Comparison of ENCODE assay signal across 17 cellular contexts in genomic region chr22:36084717-36085116, GRCh38. TPM values are rescaled to one million over a fixed set of nuclear protein-coding genes. Genes with fewer than 3 reads are reported as not detected.
DNase-seq lines count a peak whose midpoint lies in the region; ATAC-seq, FAIRE-seq and TF ChIP-seq lines count a peak whose summit lies in the region.
"Had no signal": no experiment of that assay in that cellular context is flagged by ENCODE, and none has a peak within 500 bp of the region (broad histone marks: within the 10 kb centered on the region; RNA-seq: fewer than 3 reads in every experiment).

No MANE protein-coding gene starts in this region.

- H3K4me3 Mint-ChIP-seq in CD8-positive, alpha-beta memory T cell: no peak overlapping the region
- H3K4me3 Mint-ChIP-seq: CD4-positive, CD25-positive, alpha-beta regulatory T cell; H9 had no signal

- H2BK15ac ChIP-seq in IMR-90 (ENCODE audit: low read depth, low read length) (no peak overlapping the region), H1 (ENCODE audit: low read length) (0 out of 2 replicates have a peak overlapping the region, but pooled peaks have one; percentile 18)

- H2BK120ac ChIP-seq in IMR-90 (ENCODE audit: low read depth, low read length): no peak overlapping the region
- H2BK120ac ChIP-seq in H1 (replicated peaks; ENCODE audit: low read depth, low read length): no peak overlapping the region

- ATAC-seq in IMR-90 (ENCODE audit: low read depth): no peak

- in situ Hi-C loops in IMR-90 (cut with MboI; ENCODE audit: low sequenced_read_pairs) (no loop called here), brain microvascular endothelial cell (cut with HindIII; ENCODE audit: low pct_ligation_motif_present, low sequenced_read_pairs) (no loop called here)

- no peak overlapping the region for H3K27ac Mint-ChIP-seq in CD8-positive, alpha-beta memory T cell
- H3K27ac Mint-ChIP-seq: H9 had no signal

- H3K23me2 ChIP-seq in H1 (ENCODE audit: low read depth, low read length): no peaks in the 10 kb centered on the region

- H3K23ac ChIP-seq in IMR-90 (ENCODE audit: low read depth, low read length) (no peak overlapping the region), H1 (ENCODE audit: insufficient read length) (no peak overlapping the region)

- no peaks in the 10 kb centered on the region for H4K20me1 ChIP-seq in IMR-90 (ENCODE audit: insufficient read depth, low read length)
- no peaks in the 10 kb centered on the region for H4K20me1 ChIP-seq in H1 (replicated peaks in 1 of 2; ENCODE audit: control insufficient read depth in 1 of 2, insufficient read depth in 2 of 2, low read length in 2 of 2)
- H4K20me1 ChIP-seq: BLaER1 treated with 17β-estradiol and CSF1 and Interleukin-3, amounts not matched to agents 10 nM and 100 nM had no signal

- H2AFZ ChIP-seq in IMR-90 (replicated peaks; ENCODE audit: low read length, poor library complexity) (peak overlapping the region; percentile 76), H1 (ENCODE audit: low read length) (peak overlapping the region; percentile 81; the same call in 1 of the 2 replicates)
- H2AFZ ChIP-seq: GM23248 had no signal

- H3K4ac ChIP-seq in IMR-90 (ENCODE audit: low read depth, low read length): no peak overlapping the region
- no peak overlapping the region for H3K4ac ChIP-seq in H1 (replicated peaks; ENCODE audit: insufficient read length, low read depth, low read length)

- no peak overlapping the region for H2AK5ac ChIP-seq in IMR-90 (ENCODE audit: low read depth, low read length)
- H2AK5ac ChIP-seq in H1 (ENCODE audit: low read depth, low read length): no peak overlapping the region

- no peak overlapping the region for H2BK5ac ChIP-seq in IMR-90 (ENCODE audit: low read depth, low read length, poor library complexity, severe bottlenecking)
- H2BK5ac ChIP-seq in H1 (ENCODE audit: low read depth, low read length): peak overlapping the region; percentile 52; the same call in 1 of the 2 replicates

- H4K8ac ChIP-seq in IMR-90 (ENCODE audit: low read depth in 2 of 2, low read length in 2 of 2) (no peak overlapping the region), H1 (ENCODE audit: extremely low read depth, insufficient read depth, low read length) (no peak overlapping the region; the same call in 1 of the 2 replicates)

- H3K4me3 ChIP-seq in IMR-90 (ENCODE audit: insufficient read depth, low read depth, low read length) (no peak overlapping the region), H1 (ENCODE audit: extremely low read depth in 1 of 4, insufficient read depth in 2 of 4, low read depth in 3 of 4, low read length in 4 of 4) (no peak overlapping the region), small intestine (ENCODE audit: low read depth in 1 of 2, low read length in 2 of 2) (no peak overlapping the region), brain microvascular endothelial cell (ENCODE audit: low read depth, low read length) (no peak overlapping the region)
- no peak overlapping the region for H3K4me3 ChIP-seq in CD8-positive, alpha-beta memory T cell (ENCODE audit: low read length)
- H3K4me3 ChIP-seq: BLaER1 treated with 17β-estradiol and CSF1 and Interleukin-3, amounts not matched to agents 10 nM and 100 nM; GM23248 had no signal

- peaks cover 2% of the 10 kb centered on the region for H3K4me1 ChIP-seq in IMR-90 (ENCODE audit: control insufficient read depth, insufficient read depth, low read length)
- H3K4me1 ChIP-seq in H1 (replicated peaks in 1 of 4; ENCODE audit: control insufficient read depth in 3 of 4, insufficient read depth in 4 of 4, low read length in 3 of 4): peaks cover 0 to 4% (median 0%) of the 10 kb centered on the region in 4 experiments; a peak in 3 of 7 replicates
- no peaks in the 10 kb centered on the region for H3K4me1 ChIP-seq in small intestine (ENCODE audit: control insufficient read depth in 2 of 2, insufficient read depth in 1 of 2, low read depth in 1 of 2, low read length in 1 of 2)
- H3K4me1 ChIP-seq in CD8-positive, alpha-beta memory T cell (ENCODE audit: insufficient read depth, low read length): no peaks in the 10 kb centered on the region

- H3K9ac ChIP-seq in IMR-90 (ENCODE audit: low read depth, low read length): no peak overlapping the region
- H3K9ac ChIP-seq in H1 (replicated peaks in 1 of 4; ENCODE audit: extremely low read depth in 1 of 4, low read depth in 3 of 4, low read length in 3 of 4): no peak overlapping the region
- H3K9ac ChIP-seq: BLaER1 treated with 17β-estradiol and CSF1 and Interleukin-3, amounts not matched to agents 10 nM and 100 nM; GM23248 had no signal

- intact Hi-C loops in IMR-90 (cut with micrococcal nuclease): no loop called here

- BruUV-seq in IMR-90 (replicated peaks; lab: Mats Ljungman, UMichigan): no TSS peak

- H2BK20ac ChIP-seq in IMR-90 (ENCODE audit: low read depth, low read length) (no peak overlapping the region), H1 (ENCODE audit: low read length) (no peak overlapping the region)

- POLR2A ChIA-PET in IMR-90 (lab: Charles Lee; ENCODE audit: unreplicated experiment) (no interaction called here), H1 (lab: Charles Lee; ENCODE audit: partially characterized antibody) (no interaction called here)
- POLR2A ChIA-PET in CD8-positive, alpha-beta memory T cell (lab: Charles Lee): interaction anchor here (0.7 kb wide), 1 partner anchor 51 kb away, joined by 4 read pairs; no protein-coding TSS in a partner anchor

- no peaks in the 10 kb centered on the region for H3K9me3 Mint-ChIP-seq in CD8-positive, alpha-beta memory T cell
- H3K9me3 Mint-ChIP-seq: CD4-positive, CD25-positive, alpha-beta regulatory T cell; H9 had no signal

- TF ChIP-seq EP300 in H1 (IDR thresholded peaks at IDR 0.05; ENCODE audit: borderline replicate concordance in 1 of 2, low read depth in 2 of 2, low read length in 2 of 2): no peak

- no peak overlapping the region for H3K18ac ChIP-seq in IMR-90 (ENCODE audit: low read depth, low read length)
- no peak overlapping the region for H3K18ac ChIP-seq in H1 (ENCODE audit: extremely low read depth, low read length)

- CTCF ChIA-PET in IMR-90 (lab: Yijun Ruan, JAX) (interaction anchor here (0.9 to 2.1 kb wide), 2 partner anchors 19 to 21 kb away, joined by 3 to 10 read pairs; no protein-coding TSS in a partner anchor), H1 (lab: Charles Lee; ENCODE audit: partially characterized antibody) (interaction anchor here (1.1 to 6.4 kb wide), 3 partner anchors 14 to 48 kb away, joined by 3 to 37 read pairs (median 4); no protein-coding TSS in a partner anchor)
- CTCF ChIA-PET in CD8-positive, alpha-beta memory T cell (lab: Charles Lee): interaction anchor here (1.2 kb wide), 1 partner anchor 19 kb away, joined by 4 read pairs; no protein-coding TSS in a partner anchor

- peaks cover 0 to 3% (median 0%) of the 10 kb centered on the region in 3 donors for H3K4me1 Mint-ChIP-seq in CD8-positive, alpha-beta memory T cell
- H3K4me1 Mint-ChIP-seq: CD4-positive, CD25-positive, alpha-beta regulatory T cell had no signal

- peaks cover 11% of the 10 kb centered on the region; the same call in 1 of the 2 replicates for H3K9me1 ChIP-seq in IMR-90 (ENCODE audit: insufficient read depth, low read length)

- H3K9me3 ChIP-seq in IMR-90 (ENCODE audit: control insufficient read depth, insufficient read depth, low read length) (no peaks in the 10 kb centered on the region), H1 (ENCODE audit: insufficient read depth in 2 of 2, low read depth in 1 of 2, low read length in 1 of 2) (no peaks in the 10 kb centered on the region), small intestine (ENCODE audit: control insufficient read depth, low read depth) (no peaks in the 10 kb centered on the region)
- H3K9me3 ChIP-seq in CD8-positive, alpha-beta memory T cell (ENCODE audit: low read length): no peaks in the 10 kb centered on the region
- H3K9me3 ChIP-seq: BLaER1 treated with 17β-estradiol and CSF1 and Interleukin-3, amounts not matched to agents 10 nM and 100 nM had no signal

- H3K36me3 ChIP-seq in IMR-90 (ENCODE audit: control insufficient read depth, insufficient read depth, low read length) (no peaks in the 10 kb centered on the region), H1 (ENCODE audit: control insufficient read depth in 2 of 4, insufficient read depth in 4 of 4, low read length in 3 of 4) (no peaks in the 10 kb centered on the region), small intestine (ENCODE audit: control insufficient read depth in 2 of 2, insufficient read depth in 2 of 2, low read length in 2 of 2) (no peaks in the 10 kb centered on the region), brain microvascular endothelial cell (replicated peaks) (no peaks in the 10 kb centered on the region)
- no peaks in the 10 kb centered on the region for H3K36me3 ChIP-seq in CD8-positive, alpha-beta memory T cell (ENCODE audit: insufficient read depth, low read length)
- H3K36me3 ChIP-seq: BLaER1 treated with 17β-estradiol and CSF1 and Interleukin-3, amounts not matched to agents 10 nM and 100 nM had no signal

- FAIRE-seq in H1 (lab: Jason Lieb, UNC): no peak
- no peak for FAIRE-seq in small intestine (lab: Jason Lieb, UNC)
- FAIRE-seq: GM12891 had no signal

- no peaks in the 10 kb centered on the region for H3K36me3 Mint-ChIP-seq in CD8-positive, alpha-beta memory T cell
- H3K36me3 Mint-ChIP-seq: CD4-positive, CD25-positive, alpha-beta regulatory T cell had no signal

- TF ChIP-seq RAD21 in IMR-90 (IDR thresholded peaks at IDR 0.05; ENCODE audit: low read length) (no peak), H1 (IDR thresholded peaks at IDR 0.05 in 1 of 2, conservative IDR thresholded peaks at IDR 0.05 in 1 of 2; ENCODE audit: low read depth in 2 of 2, low read length in 2 of 2) (no peak)

- dilution Hi-C loops in IMR-90 (cut with HindIII; ENCODE audit: low sequenced_read_pairs, unreplicated experiment): no loop called here

- H3K27me3 Mint-ChIP-seq in CD8-positive, alpha-beta memory T cell: peaks cover 0 to 4% of the 10 kb centered on the region in 2 donors
- H3K27me3 Mint-ChIP-seq: CD4-positive, CD25-positive, alpha-beta regulatory T cell had no signal

- H3K14ac ChIP-seq in IMR-90 (replicated peaks; ENCODE audit: low read depth, low read length) (no peak overlapping the region), H1 (ENCODE audit: insufficient read length) (no peak overlapping the region)

- H2BK12ac ChIP-seq in H1 (ENCODE audit: low read depth, low read length): peak overlapping the region; percentile 50; the same call in 1 of the 2 replicates

- H3K27ac ChIP-seq in IMR-90 (ENCODE audit: insufficient read depth, low read length) (no peak overlapping the region), H1 (ENCODE audit: low read depth, low read length) (no peak overlapping the region), small intestine (ENCODE audit: low read depth in 1 of 2, low read length in 1 of 2) (no peak overlapping the region), brain microvascular endothelial cell (no peak overlapping the region)
- no peak overlapping the region for H3K27ac ChIP-seq in CD8-positive, alpha-beta memory T cell (ENCODE audit: low read depth, low read length)
- H3K27ac ChIP-seq: GM23248 had no signal

- H3K79me1 ChIP-seq in IMR-90 (ENCODE audit: low read depth in 1 of 2, low read length in 2 of 2) (no peaks in the 10 kb centered on the region), H1 (ENCODE audit: low read depth, low read length) (no peaks in the 10 kb centered on the region)

- no peak for TF ChIP-seq POLR2A in IMR-90 (IDR thresholded peaks at IDR 0.05; ENCODE audit: low read depth, low read length)
- no peak for TF ChIP-seq POLR2A in H1 (IDR thresholded peaks at IDR 0.05; ENCODE audit: control extremely low read depth in 1 of 2, low read depth in 2 of 2, low read length in 2 of 2)

- H3K4me2 ChIP-seq in IMR-90 (ENCODE audit: low read depth, low read length) (no peak overlapping the region), H1 (ENCODE audit: insufficient read depth in 1 of 2, low read depth in 2 of 2, low read length in 2 of 2) (peak overlapping the region in 1 of 2 experiments; percentile 17; a peak in 1 of 4 replicates)

- H4K91ac ChIP-seq in IMR-90 (ENCODE audit: insufficient read depth, low read depth, low read length): no peak overlapping the region
- H4K91ac ChIP-seq in H1 (replicated peaks; ENCODE audit: insufficient read length, low read length): no peak overlapping the region

- H3K27me3 ChIP-seq in IMR-90 (ENCODE audit: control insufficient read depth, insufficient read depth, low read length): no peaks in the 10 kb centered on the region
- H3K27me3 ChIP-seq in H1 (replicated peaks in 1 of 4; ENCODE audit: control insufficient read depth in 3 of 4, extremely low read depth in 1 of 4, insufficient read depth in 3 of 4, low read length in 3 of 4): no peaks in the 10 kb centered on the region
- no peaks in the 10 kb centered on the region for H3K27me3 ChIP-seq in small intestine (ENCODE audit: control insufficient read depth in 2 of 2, insufficient read depth in 2 of 2, low read length in 2 of 2)
- no peaks in the 10 kb centered on the region for H3K27me3 ChIP-seq in brain microvascular endothelial cell (replicated peaks)
- no peaks in the 10 kb centered on the region for H3K27me3 ChIP-seq in CD8-positive, alpha-beta memory T cell (ENCODE audit: insufficient read depth, low read length, poor library complexity, severe bottlenecking)
- H3K27me3 ChIP-seq: BLaER1 treated with 17β-estradiol and CSF1 and Interleukin-3, amounts not matched to agents 10 nM and 100 nM had no signal

- no CpG with 5 or more reads among the region's 5 CpGs for WGBS in IMR-90 (ENCODE audit: extremely low coverage in 2 of 2, insufficient read length in 1 of 2), 2 experiments
- 91% methylated on average over 5 of the region's 5 CpGs; no CpG with 5 or more reads in 1 of the 2 experiments for WGBS in H1 (ENCODE audit: extremely low coverage in 1 of 2, insufficient coverage in 1 of 2, insufficient read length in 1 of 2, insufficient replicate concordance in 2 of 2, low coverage in 1 of 2, low lambda C conversion rate in 2 of 2, missing lambda C conversion rate in 1 of 2), 2 experiments
- WGBS in small intestine, 3 donors: 31 to 62% (median 37%) methylated on average over 5 of the region's 5 CpGs

- H3K56ac ChIP-seq in IMR-90 (ENCODE audit: extremely low read depth, insufficient read depth, low read length) (no peak overlapping the region), H1 (replicated peaks; ENCODE audit: insufficient read length, low read depth, low read length) (no peak overlapping the region)

- peak; percentile 19 for DNase-seq in activated effector memory CD4-positive, alpha-beta T cell treated with anti-CD3 and anti-CD28 coated beads, Interleukin-2, amount 50 U/mL, for 16 hours
- no peak for DNase-seq in activated effector memory CD4-positive, alpha-beta T cell treated with Interleukin-2 at 50 U/mL for 16 hours
- no peak for DNase-seq in IMR-90
- no peak for DNase-seq in H1 (ENCODE audit: low read depth in 1 of 2, low spot score in 2 of 2)
- DNase-seq in small intestine: peak; percentile 36
- DNase-seq in brain microvascular endothelial cell: no peak
- no peak for DNase-seq in NCI-H69 (lab: John Stamatoyannopoulos, UW)
- DNase-seq in CD8-positive, alpha-beta memory T cell: no peak
- DNase-seq: 8988T; AML-193; Calu3; CD4-positive, CD25-positive, alpha-beta regulatory T cell; DMS 273 treated with DMSO at 0.1 percent for 48 hours; GM23248; H9 had no signal

- H3K79me2 ChIP-seq in H1 (ENCODE audit: control insufficient read depth in 1 of 2, insufficient read depth in 2 of 2, low read length in 2 of 2): no peaks in the 10 kb centered on the region

- no peak overlapping the region for H4K5ac ChIP-seq in IMR-90 (ENCODE audit: low read depth, low read length)
- no peak overlapping the region for H4K5ac ChIP-seq in H1 (ENCODE audit: insufficient read length, low read depth, low read length)

- H2AK9ac ChIP-seq in IMR-90 (replicated peaks; ENCODE audit: low read depth, low read length, poor library complexity): no peak overlapping the region

- TF ChIP-seq CTCF in IMR-90 (conservative IDR thresholded peaks at IDR 0.05; ENCODE audit: low read depth, low read length) (no peak), H1 (IDR thresholded peaks at IDR 0.05; ENCODE audit: control extremely low read depth in 1 of 3, insufficient read depth in 1 of 3, low read depth in 1 of 3, low read length in 3 of 3) (no peak), brain microvascular endothelial cell (IDR thresholded peaks at IDR 0.05; ENCODE audit: low read depth, low read length, missing control alignments) (no peak)

RNA-seq across cellular contexts. Expression of gene RBFOX2, which starts 56.1 kb away (rescaled TPM):
- 178 and 227 TPM in 2 replicates for total RNA-seq in IMR-90 (2012; rRNA removed)
- polyA plus RNA-seq in IMR-90 (2012; rRNA removed) (146 and 151 TPM in 2 replicates), H1 (2011; rRNA removed) (122 and 138 TPM in 2 replicates), small intestine (10 to 100 TPM; 12.3 to 34.7 (median 13.0) TPM)
- polyA plus RNA-seq in IMR-90 (2012; cell fraction: cytosol; rRNA removed): 70.2 and 96.3 TPM in 2 replicates
- polyA plus RNA-seq in IMR-90 (2012; cell fraction: nucleus; rRNA removed; ENCODE audit: low replicate concordance): 131 and 234 TPM in 2 replicates
- 108 and 121 TPM in 2 replicates for total RNA-seq in H1 (2021; fragmentation: NEBNext Ultra II Directional; extraction: Animal tissue kit (Norgen Biotek cat#: 25700))
- 125 TPM for polyA plus RNA-seq in H1 (2011; cell fraction: cytosol; rRNA removed)
- 169 TPM for polyA plus RNA-seq in H1 (2011; cell fraction: nucleus; rRNA removed)
- 66.5 to 88.5 TPM (median 83.3 TPM) in 4 replicates for polyA plus RNA-seq in H1 (2012, experiment 1 of 2)
- polyA plus RNA-seq in H1 (2012, experiment 2 of 2): 21.5 TPM
- 74.2 TPM for polyA plus RNA-seq in H1 (2013, experiment 1 of 2)
- polyA plus RNA-seq in H1 (2013, experiment 2 of 2): 74.1 TPM
- 181 and 254 TPM in 2 replicates for polyA minus RNA-seq in H1 (2011; rRNA and poly(A)+ RNA removed)
- polyA minus RNA-seq in H1 (2011; cell fraction: cytosol; rRNA and poly(A)+ RNA removed): 83.7 TPM
- polyA minus RNA-seq in H1 (2011; cell fraction: nucleus; rRNA and poly(A)+ RNA removed): 129 TPM
- 1 to 10 TPM; 6.1 to 7.1 TPM for total RNA-seq in CD8-positive, alpha-beta memory T cell
- polyA plus RNA-seq in CD8-positive, alpha-beta memory T cell: 0.86 TPM

Comparison
In these comparisons a context has a peak if more than half of its experiments do, and no peak if none do; other contexts are left out.
1. DNase-seq: peak in activated effector memory CD4-positive, alpha-beta T cell treated with anti-CD3 and anti-CD28 coated beads, Interleukin-2, amount 50 U/mL, for 16 hours (single experiment) and small intestine (single experiment); none in activated effector memory CD4-positive, alpha-beta T cell treated with Interleukin-2 at 50 U/mL for 16 hours (single experiment), IMR-90 (single experiment), H1 (0 of 2), brain microvascular endothelial cell (single experiment), NCI-H69 (single experiment) and CD8-positive, alpha-beta memory T cell (0 of 5).